ENCODE assay signal across 21 cellular contexts in the genomic region with DNA sequence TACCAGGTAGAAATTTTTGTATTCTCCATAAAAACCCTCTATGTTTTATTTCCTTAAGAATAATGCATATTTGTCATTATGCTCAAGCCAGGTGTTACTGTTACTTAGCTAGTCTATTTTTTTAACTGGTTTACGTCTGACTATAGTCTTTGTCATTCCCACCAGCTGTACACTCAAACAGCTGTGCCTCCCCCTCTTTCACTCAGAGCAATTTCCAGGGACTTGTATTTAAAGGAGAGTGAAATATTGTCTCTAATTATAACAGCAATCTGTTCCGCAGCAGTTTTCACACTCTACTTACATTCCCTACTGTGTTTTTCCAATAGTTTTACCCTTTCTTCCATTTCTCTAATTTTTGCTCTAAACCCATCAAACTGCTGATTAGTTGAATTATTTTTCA.
DNase-seq lines count a peak whose midpoint lies in the region; ATAC-seq and TF ChIP-seq lines count a peak whose summit lies in the region.
"Had no signal": no experiment of that assay in that cellular context is flagged by ENCODE, and none has a peak within 500 bp of the region (broad histone marks: within the 10 kb centered on the region; RNA-seq: fewer than 3 reads in every experiment).

No MANE protein-coding gene starts in this region.

- H3K4me3 Mint-ChIP-seq in activated T-cell treated with anti-CD3 and anti-CD28 coated beads, Interleukin-2, amount 50 U/mL, for 72 hours, result no peak overlapping the region
- H3K4me3 Mint-ChIP-seq: CD8-positive, alpha-beta T cell; IgD-negative memory B cell had no signal

- peak overlapping the region; percentile 75 for H3K27ac ChIP-seq in VCaP
- H3K27ac ChIP-seq: BLaER1 treated with 17β-estradiol and CSF1 and Interleukin-3, amounts not matched to agents 10 nM and 100 nM had no signal

- no peaks in the 10 kb centered on the region for H3K27me3 Mint-ChIP-seq in activated T-cell treated with anti-CD3 and anti-CD28 coated beads, Interleukin-2, amount 50 U/mL, for 72 hours (ENCODE audit: low read depth)
- H3K27me3 Mint-ChIP-seq: IgD-negative memory B cell had no signal

- H3K36me3 Mint-ChIP-seq in activated T-cell treated with anti-CD3 and anti-CD28 coated beads, Interleukin-2, amount 50 U/mL, for 72 hours (ENCODE audit: insufficient read depth in 2 of 2), result no peaks in the 10 kb centered on the region
- H3K36me3 Mint-ChIP-seq: CD8-positive, alpha-beta T cell; IgD-negative memory B cell had no signal

- H3K4me1 Mint-ChIP-seq in activated T-cell treated with anti-CD3 and anti-CD28 coated beads, Interleukin-2, amount 50 U/mL, for 72 hours (ENCODE audit: low read depth), result no peaks in the 10 kb centered on the region
- H3K4me1 Mint-ChIP-seq: IgD-negative memory B cell had no signal

- DNase-seq in activated T-cell treated with anti-CD3 and anti-CD28 coated beads, Interleukin-2, amount 50 U/mL, for 72 hours, result no peak
- DNase-seq in activated T-cell treated with anti-CD3 and anti-CD28 coated beads for 4 hours (no peak), NCI-H1417 treated with DMSO at 0.1 percent for 48 hours (lab: John Stamatoyannopoulos, UW) (peak; percentile 51), superior temporal gyrus (ENCODE audit: extremely low spot score) (peak; percentile 57), NCI-H2196 (lab: John Stamatoyannopoulos, UW; ENCODE audit: unreplicated experiment) (no peak)
- no peak for DNase-seq in activated T-cell treated with anti-CD3 and anti-CD28 coated beads, Interleukin-2, amount 50 U/mL, for 48 hours
- DNase-seq: ACHN; Calu3; CD8-positive, alpha-beta T cell; DMS153; MV-4-11; NCI-H1436; NCI-H1930; NCI-H2171 treated with DMSO at 0.1 percent for 48 hours; NK-92 treated with Interleukin-12 subunit alpha and Interleukin-12 subunit beta, amount 100 ng/mL, for 24 hours had no signal

- H3K9me3 Mint-ChIP-seq in activated T-cell treated with anti-CD3 and anti-CD28 coated beads, Interleukin-2, amount 50 U/mL, for 72 hours, result peaks cover 0 to 4% of the 10 kb centered on the region in 2 donors

- ATAC-seq in activated T-cell treated with anti-CD3 and anti-CD28 coated beads, Interleukin-2, amount 50 U/mL, for 72 hours (replicated peaks in 1 of 2), result no peak
- ATAC-seq in GM18907 (IDR thresholded peaks at IDR 0.05; ENCODE audit: unreplicated experiment), result no peak
- ATAC-seq: CD8-positive, alpha-beta T cell; HCT116; SK-N-SH treated with all-trans-retinoic acid at 6 μM for 48 hours had no signal

- H3K27ac Mint-ChIP-seq in activated T-cell treated with anti-CD3 and anti-CD28 coated beads, Interleukin-2, amount 50 U/mL, for 72 hours, result peak overlapping the region; percentile 54
- H3K27ac Mint-ChIP-seq: CD8-positive, alpha-beta T cell; IgD-negative memory B cell had no signal

- TF ChIP-seq CTCF in VCaP (conservative IDR thresholded peaks at IDR 0.05), result no peak

Comparison
In these comparisons a context has a peak if more than half of its experiments do, and no peak if none do; other contexts are left out.
1. DNase-seq: peak in NCI-H1417 treated with DMSO at 0.1 percent for 48 hours (single experiment) and superior temporal gyrus (single experiment); none in activated T-cell treated with anti-CD3 and anti-CD28 coated beads, Interleukin-2, amount 50 U/mL, for 72 hours (0 of 2), activated T-cell treated with anti-CD3 and anti-CD28 coated beads for 4 hours (single experiment), activated T-cell treated with anti-CD3 and anti-CD28 coated beads, Interleukin-2, amount 50 U/mL, for 48 hours (0 of 2) and NCI-H2196 (single experiment).